26 cellular contexts compared by ENCODE assay signal in genomic region chr7:157312941-157313340, GRCh38. TPM values are rescaled to one million over a fixed set of nuclear protein-coding genes. Genes with fewer than 3 reads are reported as not detected.
DNase-seq lines count a peak whose midpoint lies in the region; ATAC-seq, FAIRE-seq and TF ChIP-seq lines count a peak whose summit lies in the region.
"Had no signal": no experiment of that assay in that cellular context is flagged by ENCODE, and none has a peak within 500 bp of the region (broad histone marks: within the 10 kb centered on the region; RNA-seq: fewer than 3 reads in every experiment).

No MANE protein-coding gene starts in this region.

- H2AK5ac ChIP-seq in H1 (ENCODE audit: low read depth, low read length), result peak overlapping the region; percentile 97

- ATAC-seq in activated naive CD8-positive, alpha-beta T cell treated with anti-CD3 and anti-CD28 coated beads, Interleukin-2, amount 10 ng/mL, durations not matched to agents 7 days and 5 days (ENCODE audit: low read depth), result peak; percentile 36
- ATAC-seq in activated naive CD8-positive, alpha-beta T cell treated with anti-CD3 and anti-CD28 coated beads, Interleukin-2, amount 50 U/mL, for 24 hours, result no peak
- no peak for ATAC-seq in HG03521 (IDR thresholded peaks at IDR 0.05; ENCODE audit: unreplicated experiment)
- no peak for ATAC-seq in mucosa of descending colon
- ATAC-seq: GM12878, GM23338, HepG2, Right ventricle myocardium inferior had no signal

- H3K18ac ChIP-seq in H1 (ENCODE audit: extremely low read depth, low read length), result peak overlapping the region; percentile 60

- no peak overlapping the region for H3K27ac ChIP-seq in H1 (ENCODE audit: low read depth, low read length)
- H3K27ac ChIP-seq: BLaER1, SJSA1 had no signal

- no peak overlapping the region for H3K14ac ChIP-seq in H1 (ENCODE audit: insufficient read length)

- peaks cover 9% of the 10 kb centered on the region for H3K27me3 Mint-ChIP-seq in activated naive CD8-positive, alpha-beta T cell treated with anti-CD3 and anti-CD28 coated beads, Interleukin-2, amount 10 ng/mL, durations not matched to agents 7 days and 5 days
- H3K27me3 Mint-ChIP-seq in activated naive CD8-positive, alpha-beta T cell treated with anti-CD3 and anti-CD28 coated beads, Interleukin-2, amount 50 U/mL, for 24 hours, result no peaks in the 10 kb centered on the region
- H3K27me3 Mint-ChIP-seq: CD4-positive, alpha-beta memory T cell had no signal

- peak overlapping the region; percentile 11; the same call in 1 of the 2 replicates for H2BK5ac ChIP-seq in H1 (ENCODE audit: low read depth, low read length)

- intact Hi-C loops in mucosa of descending colon (cut with DNase I, micrococcal nuclease), result no loop called here

- H3K9me3 ChIP-seq in H1 (ENCODE audit: insufficient read depth in 2 of 2, low read depth in 1 of 2, low read length in 1 of 2) (no peaks in the 10 kb centered on the region), mucosa of descending colon (no peaks in the 10 kb centered on the region)
- H3K9me3 ChIP-seq: BLaER1, MG63, SJSA1 had no signal

- no peaks in the 10 kb centered on the region; the same call in 1 of the 2 replicates for H3K23me2 ChIP-seq in H1 (ENCODE audit: low read depth, low read length)

- H4K91ac ChIP-seq in H1 (replicated peaks; ENCODE audit: insufficient read length, low read length), result peak overlapping the region; percentile 97

- H2BK15ac ChIP-seq in H1 (ENCODE audit: low read length), result peak overlapping the region; percentile 46; the same call in 1 of the 2 replicates

- TF ChIP-seq POLR2A in NB4 (IDR thresholded peaks at IDR 0.05; ENCODE audit: extremely low read depth, insufficient read length) (no peak), H1 (IDR thresholded peaks at IDR 0.05; ENCODE audit: control extremely low read depth in 1 of 2, low read depth in 2 of 2, low read length in 2 of 2) (no peak)

- CTCF ChIA-PET in H1 (lab: Charles Lee; ENCODE audit: partially characterized antibody), result interaction anchor here (3.4 kb wide), 1 partner anchor 26 kb away, joined by 13 read pairs; no protein-coding TSS in a partner anchor

- peak overlapping the region; percentile 80; the same call in 1 of the 2 replicates for H2BK20ac ChIP-seq in H1 (ENCODE audit: low read length)

- no peak overlapping the region for H2AFZ ChIP-seq in H1 (ENCODE audit: low read length)
- H2AFZ ChIP-seq: GM23338 had no signal

- no peak for TF ChIP-seq CTCF in NB4 (IDR thresholded peaks at IDR 0.05; ENCODE audit: low read depth, low read length)
- TF ChIP-seq CTCF in H1 (IDR thresholded peaks at IDR 0.05; ENCODE audit: control extremely low read depth in 1 of 3, insufficient read depth in 1 of 3, low read depth in 1 of 3, low read length in 3 of 3), result no peak
- TF ChIP-seq CTCF in mucosa of descending colon (IDR thresholded peaks at IDR 0.05), result no peak

- H3K4me3 Mint-ChIP-seq in activated naive CD8-positive, alpha-beta T cell treated with anti-CD3 and anti-CD28 coated beads, Interleukin-2, amount 10 ng/mL, durations not matched to agents 7 days and 5 days, result no peak overlapping the region
- no peak overlapping the region for H3K4me3 Mint-ChIP-seq in activated naive CD8-positive, alpha-beta T cell treated with anti-CD3 and anti-CD28 coated beads, Interleukin-2, amount 50 U/mL, for 24 hours
- H3K4me3 Mint-ChIP-seq: CD4-positive, alpha-beta memory T cell; GM23338 had no signal

- no peak overlapping the region for H3K4me3 ChIP-seq in NB4 (ENCODE audit: low read depth, low read length)
- no peak overlapping the region for H3K4me3 ChIP-seq in H1 (ENCODE audit: extremely low read depth in 1 of 4, insufficient read depth in 2 of 4, low read depth in 3 of 4, low read length in 4 of 4)
- no peak overlapping the region for H3K4me3 ChIP-seq in mucosa of descending colon
- H3K4me3 ChIP-seq: BLaER1, GM12878, GM23338, MG63, SJSA1 had no signal

- peak overlapping the region; percentile 91 for H2BK12ac ChIP-seq in H1 (ENCODE audit: low read depth, low read length)

- no peak for DNase-seq in activated naive CD8-positive, alpha-beta T cell treated with anti-CD3 and anti-CD28 coated beads, Interleukin-2, amount 10 ng/mL, durations not matched to agents 7 days and 5 days
- DNase-seq in activated naive CD8-positive, alpha-beta T cell treated with anti-CD3 and anti-CD28 coated beads, Interleukin-2, amount 50 U/mL, for 24 hours, result no peak
- DNase-seq in NB4 (ENCODE audit: low read depth), result peak; percentile 69
- DNase-seq in H1 (ENCODE audit: low read depth in 1 of 2, low spot score in 2 of 2), result no peak
- DNase-seq in mucosa of descending colon, result no peak
- DNase-seq in superior temporal gyrus (ENCODE audit: extremely low spot score), result no peak
- DNase-seq: CD4-positive, alpha-beta memory T cell; COR-L47; DMS53; HCEC 1CT; KBM-7; MG63; NCI-H1092 treated with DMSO at 0.1 percent for 48 hours; NCI-H1436; NCI-H1930; NCI-H2107; NCI-H524 treated with DMSO at 0.1 percent for 48 hours; NCI-H774 had no signal

- H3K79me1 ChIP-seq in H1 (ENCODE audit: low read depth, low read length), result no peaks in the 10 kb centered on the region

- H3K4me1 Mint-ChIP-seq in activated naive CD8-positive, alpha-beta T cell treated with anti-CD3 and anti-CD28 coated beads, Interleukin-2, amount 10 ng/mL, durations not matched to agents 7 days and 5 days, result peaks cover 4% of the 10 kb centered on the region
- H3K4me1 Mint-ChIP-seq in activated naive CD8-positive, alpha-beta T cell treated with anti-CD3 and anti-CD28 coated beads, Interleukin-2, amount 50 U/mL, for 24 hours, result peaks cover 5% of the 10 kb centered on the region

- H3K23ac ChIP-seq in H1 (ENCODE audit: insufficient read length), result no peak overlapping the region

- peak overlapping the region; percentile 96 for H3K4ac ChIP-seq in H1 (replicated peaks; ENCODE audit: insufficient read length, low read depth, low read length)

- 90% methylated on average over 7 of the region's 7 CpGs; no CpG with 5 or more reads in 1 of the 2 experiments for WGBS in H1 (ENCODE audit: extremely low coverage in 1 of 2, insufficient coverage in 1 of 2, insufficient read length in 1 of 2, insufficient replicate concordance in 2 of 2, low coverage in 1 of 2, low lambda C conversion rate in 2 of 2, missing lambda C conversion rate in 1 of 2), 2 experiments

- no peak overlapping the region for H3K56ac ChIP-seq in H1 (replicated peaks; ENCODE audit: insufficient read length, low read depth, low read length)

- POLR2A ChIA-PET in activated naive CD8-positive, alpha-beta T cell treated with anti-CD3 and anti-CD28 coated beads, Interleukin-2, amount 10 ng/mL, durations not matched to agents 7 days and 5 days (lab: Charles Lee), result no interaction called here
- POLR2A ChIA-PET in H1 (lab: Charles Lee; ENCODE audit: partially characterized antibody), result interaction anchor here (1.1 to 1.4 kb wide), 2 partner anchors 18 to 23 kb away, joined by 3 read pairs; partner anchors contain the start of gene DNAJB6

- TF ChIP-seq EP300 in H1 (IDR thresholded peaks at IDR 0.05; ENCODE audit: borderline replicate concordance in 1 of 2, low read depth in 2 of 2, low read length in 2 of 2), result no peak

- no peaks in the 10 kb centered on the region for H3K79me2 ChIP-seq in H1 (ENCODE audit: control insufficient read depth in 1 of 2, insufficient read depth in 2 of 2, low read length in 2 of 2)

- no peak overlapping the region for H4K8ac ChIP-seq in H1 (ENCODE audit: extremely low read depth, insufficient read depth, low read length)

- no peak overlapping the region for H3K27ac Mint-ChIP-seq in activated naive CD8-positive, alpha-beta T cell treated with anti-CD3 and anti-CD28 coated beads, Interleukin-2, amount 10 ng/mL, durations not matched to agents 7 days and 5 days
- H3K27ac Mint-ChIP-seq in activated naive CD8-positive, alpha-beta T cell treated with anti-CD3 and anti-CD28 coated beads, Interleukin-2, amount 50 U/mL, for 24 hours, result no peak overlapping the region
- H3K27ac Mint-ChIP-seq: CD4-positive, alpha-beta memory T cell; GM23338 had no signal

- H3K27me3 ChIP-seq in H1 (replicated peaks in 1 of 4; ENCODE audit: control insufficient read depth in 3 of 4, extremely low read depth in 1 of 4, insufficient read depth in 3 of 4, low read length in 3 of 4), result no peaks in the 10 kb centered on the region
- H3K27me3 ChIP-seq: BLaER1, MG63, SJSA1 had no signal

- H3K36me3 Mint-ChIP-seq in activated naive CD8-positive, alpha-beta T cell treated with anti-CD3 and anti-CD28 coated beads, Interleukin-2, amount 10 ng/mL, durations not matched to agents 7 days and 5 days, result no peaks in the 10 kb centered on the region
- H3K36me3 Mint-ChIP-seq in activated naive CD8-positive, alpha-beta T cell treated with anti-CD3 and anti-CD28 coated beads, Interleukin-2, amount 50 U/mL, for 24 hours (ENCODE audit: low read depth), result no peaks in the 10 kb centered on the region
- H3K36me3 Mint-ChIP-seq: CD4-positive, alpha-beta memory T cell had no signal

- no peak overlapping the region for H4K5ac ChIP-seq in H1 (ENCODE audit: insufficient read length, low read depth, low read length)

- no peaks in the 10 kb centered on the region for H4K20me1 ChIP-seq in H1 (replicated peaks in 1 of 2; ENCODE audit: control insufficient read depth in 1 of 2, insufficient read depth in 2 of 2, low read length in 2 of 2)
- H4K20me1 ChIP-seq: BLaER1 had no signal

- TF ChIP-seq RAD21 in H1 (IDR thresholded peaks at IDR 0.05 in 1 of 2, conservative IDR thresholded peaks at IDR 0.05 in 1 of 2; ENCODE audit: low read depth in 2 of 2, low read length in 2 of 2), result no peak

- no peak overlapping the region for H3K9ac ChIP-seq in H1 (replicated peaks in 1 of 4; ENCODE audit: extremely low read depth in 1 of 4, low read depth in 3 of 4, low read length in 3 of 4)
- H3K9ac ChIP-seq: BLaER1 had no signal

- H3K4me2 ChIP-seq in H1 (ENCODE audit: insufficient read depth in 1 of 2, low read depth in 2 of 2, low read length in 2 of 2), result no peak overlapping the region
- H3K4me2 ChIP-seq: BLaER1, GM23338 had no signal

- H3K4me1 ChIP-seq in H1 (replicated peaks in 1 of 4; ENCODE audit: control insufficient read depth in 3 of 4, insufficient read depth in 4 of 4, low read length in 3 of 4) (peaks cover 7 to 22% (median 19%) of the 10 kb centered on the region in 4 experiments), mucosa of descending colon (ENCODE audit: low read depth) (no peaks in the 10 kb centered on the region)

- H3K9me3 Mint-ChIP-seq in activated naive CD8-positive, alpha-beta T cell treated with anti-CD3 and anti-CD28 coated beads, Interleukin-2, amount 10 ng/mL, durations not matched to agents 7 days and 5 days, result no peaks in the 10 kb centered on the region
- H3K9me3 Mint-ChIP-seq in activated naive CD8-positive, alpha-beta T cell treated with anti-CD3 and anti-CD28 coated beads, Interleukin-2, amount 50 U/mL, for 24 hours, result no peaks in the 10 kb centered on the region
- H3K9me3 Mint-ChIP-seq: CD4-positive, alpha-beta memory T cell had no signal

- no peak for FAIRE-seq in H1 (lab: Jason Lieb, UNC)
- FAIRE-seq: G401.6, GM12878, HepG2 had no signal

- peak overlapping the region; percentile 85 for H2BK120ac ChIP-seq in H1 (replicated peaks; ENCODE audit: low read depth, low read length)

- no peaks in the 10 kb centered on the region for H3K36me3 ChIP-seq in H1 (ENCODE audit: control insufficient read depth in 2 of 4, insufficient read depth in 4 of 4, low read length in 3 of 4)
- H3K36me3 ChIP-seq in mucosa of descending colon (ENCODE audit: low read depth), result no peaks in the 10 kb centered on the region
- H3K36me3 ChIP-seq: BLaER1, MG63, SJSA1 had no signal

RNA-seq across cellular contexts. Expression of gene DNAJB6, which starts 23.9 kb away (rescaled TPM):
- 10 to 100 TPM; 60.0 to 67.0 TPM for total RNA-seq in activated naive CD8-positive, alpha-beta T cell treated with anti-CD3 and anti-CD28 coated beads, Interleukin-2, amount 10 ng/mL, durations not matched to agents 7 days and 5 days
- 270 and 295 TPM in 2 replicates for total RNA-seq in H1 (2021; fragmentation: NEBNext Ultra II Directional; extraction: Animal tissue kit (Norgen Biotek cat#: 25700))
- polyA plus RNA-seq in H1 (2011; rRNA removed), result 117 and 166 TPM in 2 replicates
- polyA plus RNA-seq in H1 (2011; cell fraction: cytosol; rRNA removed), result 170 TPM
- 108 TPM for polyA plus RNA-seq in H1 (2011; cell fraction: nucleus; rRNA removed)
- 237 to 389 TPM (median 263 TPM) in 4 replicates for polyA plus RNA-seq in H1 (2012, experiment 1 of 2)
- 129 TPM for polyA plus RNA-seq in H1 (2012, experiment 2 of 2)
- 323 TPM for polyA plus RNA-seq in H1 (2013, experiment 1 of 2)
- 304 TPM for polyA plus RNA-seq in H1 (2013, experiment 2 of 2)
- polyA minus RNA-seq in H1 (2011; rRNA and poly(A)+ RNA removed), result 66.6 and 92.4 TPM in 2 replicates
- polyA minus RNA-seq in H1 (2011; cell fraction: cytosol; rRNA and poly(A)+ RNA removed), result 170 TPM
- polyA minus RNA-seq in H1 (2011; cell fraction: nucleus; rRNA and poly(A)+ RNA removed), result 112 TPM
- total RNA-seq in mucosa of descending colon, result 100 to 1,000 TPM in 1 of 3 donors, 10 to 100 TPM in 2; 71.2 to 165 (median 75.0) TPM
